Comparison of ENCODE assay signal across 1 cellular context in the genomic region with DNA sequence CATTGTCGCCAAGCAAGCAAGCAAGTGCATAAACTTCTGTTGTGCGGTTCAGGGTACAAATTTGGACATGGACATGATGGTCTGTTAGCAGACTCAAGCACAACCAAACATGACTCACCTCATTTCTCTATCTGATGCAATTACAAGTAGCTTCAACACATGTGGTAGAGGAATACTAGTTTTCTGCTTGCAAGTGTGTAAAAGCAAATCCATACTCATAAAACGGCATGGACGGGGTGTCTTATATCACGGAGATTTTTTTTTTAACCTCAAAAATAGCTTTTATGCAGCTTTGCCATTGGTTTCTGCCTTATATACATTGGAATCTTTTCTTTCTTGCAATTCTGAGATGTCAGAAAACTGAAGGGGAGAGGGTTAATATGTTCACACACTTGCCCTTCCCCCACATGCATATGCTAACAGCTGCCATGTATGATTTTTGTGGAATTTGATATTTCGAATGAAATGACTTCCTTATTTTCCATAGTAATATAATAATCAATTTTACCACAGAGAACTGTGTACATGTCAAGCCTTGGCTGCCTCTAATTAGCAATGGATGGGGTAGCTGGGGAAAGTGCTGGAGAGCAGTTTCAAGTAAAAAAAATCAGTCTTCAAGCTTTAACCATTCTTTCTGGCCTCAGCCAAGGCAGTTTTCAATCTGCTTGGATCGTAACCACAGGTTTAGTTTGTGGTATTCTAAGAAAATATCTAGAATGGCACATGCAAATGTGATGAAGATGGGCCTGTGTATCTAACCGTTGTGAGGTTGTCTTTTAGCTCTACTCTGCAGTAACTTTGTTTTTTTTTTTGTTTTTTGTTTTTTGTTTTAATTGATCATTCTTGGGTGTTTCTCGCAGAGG.
A peak's percentile ranks its signal among the peaks of the same experiment; 100 is the strongest.
TF ChIP-seq lines count a peak whose summit lies in the region.

No MANE protein-coding gene starts in this region.

TF ChIP-seq in K562, 482 proteins besides CTCF, POLR2A, EP300 and RAD21 (continued from another document and continues in another):
- TF ChIP-seq STAT5A (IDR thresholded peaks at IDR 0.05; ENCODE audit: borderline replicate concordance, low read length) (no peak), KLF16 (IDR thresholded peaks at IDR 0.05) (no peak), EGR1 (conservative IDR thresholded peaks at IDR 0.05) (no peak), JUND (IDR thresholded peaks at IDR 0.05; ENCODE audit: borderline replicate concordance, low read depth, low read length) (peak; percentile 84), JUND (tag; IDR thresholded peaks at IDR 0.05; ENCODE audit: borderline replicate concordance, low read depth, low read length) (peak; percentile 87), ZNF766 (CRISPR knock-in tag; conservative IDR thresholded peaks at IDR 0.05) (no peak; the same call in 1 of the 2 replicates), WHSC1 (IDR thresholded peaks at IDR 0.05; ENCODE audit: low read length) (no peak), NCOA1 (IDR thresholded peaks at IDR 0.05; ENCODE audit: low read depth) (no peak), RAD51 (IDR thresholded peaks at IDR 0.05; ENCODE audit: borderline replicate concordance, low read depth) (no peak), CREM (IDR thresholded peaks at IDR 0.05; ENCODE audit: low read depth) (no peak), FOXJ3 (CRISPR knock-in tag; IDR thresholded peaks at IDR 0.05) (no peak), ZNF232 (CRISPR knock-in tag; IDR thresholded peaks at IDR 0.05) (no peak), BRCA1 (IDR thresholded peaks at IDR 0.05) (no peak), BRCA1 (CRISPR knock-in tag; IDR thresholded peaks at IDR 0.05) (no peak), TEAD4 (IDR thresholded peaks at IDR 0.05; ENCODE audit: low read length) (no peak), TEAD4 (CRISPR knock-in tag; IDR thresholded peaks at IDR 0.05; ENCODE audit: borderline replicate concordance) (no peak), BACH1 (tag; IDR thresholded peaks at IDR 0.05) (peak; percentile 68), DMBX1 (CRISPR knock-in tag; IDR thresholded peaks at IDR 0.05; ENCODE audit: borderline replicate concordance) (0 out of 2 replicates have a peak, but pooled peaks have one; percentile 30), KDM4B (IDR thresholded peaks at IDR 0.05; ENCODE audit: borderline replicate concordance in 2 of 2, low read depth in 1 of 2) (no peak), BRD9 (IDR thresholded peaks at IDR 0.05; ENCODE audit: low read depth, partially characterized antibody) (peak; percentile 50), SMARCC2 (IDR thresholded peaks at IDR 0.05; ENCODE audit: low read depth) (no peak), CBX3 (IDR thresholded peaks at IDR 0.05; ENCODE audit: borderline replicate concordance in 1 of 2, low read length in 2 of 2) (no peak), SMC3 (conservative IDR thresholded peaks at IDR 0.05; ENCODE audit: insufficient read depth, low read depth, low read length) (no peak), ARID1B (IDR thresholded peaks at IDR 0.05) (peak; percentile 8; the same call in 1 of the 2 replicates), CCAR2 (IDR thresholded peaks at IDR 0.05; ENCODE audit: low read depth, low read length) (no peak), RFX7 (CRISPR knock-in tag; IDR thresholded peaks at IDR 0.05) (no peak), ZFP36 (IDR thresholded peaks at IDR 0.05; ENCODE audit: low read depth, low read length, partially characterized antibody) (no peak), ZNF324 (CRISPR knock-in tag; IDR thresholded peaks at IDR 0.05) (no peak), ZNF224 (CRISPR knock-in tag; IDR thresholded peaks at IDR 0.05) (no peak), IFI16 (CRISPR knock-in tag; IDR thresholded peaks at IDR 0.05) (no peak), HDAC2 (IDR thresholded peaks at IDR 0.05) (no peak), NR2C2 (CRISPR knock-in tag; IDR thresholded peaks at IDR 0.05) (no peak), NR2C2 (tag; IDR thresholded peaks at IDR 0.05) (0 out of 2 replicates have a peak, but pooled peaks have one; percentile 6), LARP7 (IDR thresholded peaks at IDR 0.05) (no peak), ZNF644 (tag; IDR thresholded peaks at IDR 0.05; ENCODE audit: low read depth) (peak; percentile 39; the same call in 1 of the 2 replicates), MCM3 (IDR thresholded peaks at IDR 0.05) (no peak), PML (IDR thresholded peaks at IDR 0.05; ENCODE audit: low read length) (no peak), SLC30A9 (CRISPR knock-in tag; IDR thresholded peaks at IDR 0.05) (no peak), CBX5 (IDR thresholded peaks at IDR 0.05; ENCODE audit: borderline replicate concordance, low read depth) (no peak)
- TF ChIP-seq, protein P1, sequence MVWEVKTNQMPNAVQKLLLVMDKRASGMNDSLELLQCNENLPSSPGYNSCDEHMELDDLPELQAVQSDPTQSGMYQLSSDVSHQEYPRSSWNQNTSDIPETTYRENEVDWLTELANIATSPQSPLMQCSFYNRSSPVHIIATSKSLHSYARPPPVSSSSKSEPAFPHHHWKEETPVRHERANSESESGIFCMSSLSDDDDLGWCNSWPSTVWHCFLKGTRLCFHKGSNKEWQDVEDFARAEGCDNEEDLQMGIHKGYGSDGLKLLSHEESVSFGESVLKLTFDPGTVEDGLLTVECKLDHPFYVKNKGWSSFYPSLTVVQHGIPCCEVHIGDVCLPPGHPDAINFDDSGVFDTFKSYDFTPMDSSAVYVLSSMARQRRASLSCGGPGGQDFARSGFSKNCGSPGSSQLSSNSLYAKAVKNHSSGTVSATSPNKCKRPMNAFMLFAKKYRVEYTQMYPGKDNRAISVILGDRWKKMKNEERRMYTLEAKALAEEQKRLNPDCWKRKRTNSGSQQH (CRISPR knock-in tag; IDR thresholded peaks at IDR 0.05), result no peak
- TF ChIP-seq, protein P2, sequence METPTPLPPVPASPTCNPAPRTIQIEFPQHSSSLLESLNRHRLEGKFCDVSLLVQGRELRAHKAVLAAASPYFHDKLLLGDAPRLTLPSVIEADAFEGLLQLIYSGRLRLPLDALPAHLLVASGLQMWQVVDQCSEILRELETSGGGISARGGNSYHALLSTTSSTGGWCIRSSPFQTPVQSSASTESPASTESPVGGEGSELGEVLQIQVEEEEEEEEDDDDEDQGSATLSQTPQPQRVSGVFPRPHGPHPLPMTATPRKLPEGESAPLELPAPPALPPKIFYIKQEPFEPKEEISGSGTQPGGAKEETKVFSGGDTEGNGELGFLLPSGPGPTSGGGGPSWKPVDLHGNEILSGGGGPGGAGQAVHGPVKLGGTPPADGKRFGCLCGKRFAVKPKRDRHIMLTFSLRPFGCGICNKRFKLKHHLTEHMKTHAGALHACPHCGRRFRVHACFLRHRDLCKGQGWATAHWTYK (CRISPR knock-in tag; IDR thresholded peaks at IDR 0.05), result no peak
- TF ChIP-seq, protein P3, sequence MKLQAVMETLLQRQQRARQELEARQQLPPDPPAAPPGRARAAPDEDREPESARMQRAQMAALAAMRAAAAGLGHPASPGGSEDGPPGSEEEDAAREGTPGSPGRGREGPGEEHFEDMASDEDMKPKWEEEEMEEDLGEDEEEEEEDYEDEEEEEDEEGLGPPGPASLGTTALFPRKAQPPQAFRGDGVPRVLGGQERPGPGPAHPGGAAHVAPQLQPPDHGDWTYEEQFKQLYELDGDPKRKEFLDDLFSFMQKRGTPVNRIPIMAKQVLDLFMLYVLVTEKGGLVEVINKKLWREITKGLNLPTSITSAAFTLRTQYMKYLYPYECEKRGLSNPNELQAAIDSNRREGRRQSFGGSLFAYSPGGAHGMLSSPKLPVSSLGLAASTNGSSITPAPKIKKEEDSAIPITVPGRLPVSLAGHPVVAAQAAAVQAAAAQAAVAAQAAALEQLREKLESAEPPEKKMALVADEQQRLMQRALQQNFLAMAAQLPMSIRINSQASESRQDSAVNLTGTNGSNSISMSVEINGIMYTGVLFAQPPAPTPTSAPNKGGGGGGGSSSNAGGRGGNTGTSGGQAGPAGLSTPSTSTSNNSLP (IDR thresholded peaks at IDR 0.05; ENCODE audit: borderline replicate concordance, low read depth, low read length), result no peak
- TF ChIP-seq, protein P4, sequence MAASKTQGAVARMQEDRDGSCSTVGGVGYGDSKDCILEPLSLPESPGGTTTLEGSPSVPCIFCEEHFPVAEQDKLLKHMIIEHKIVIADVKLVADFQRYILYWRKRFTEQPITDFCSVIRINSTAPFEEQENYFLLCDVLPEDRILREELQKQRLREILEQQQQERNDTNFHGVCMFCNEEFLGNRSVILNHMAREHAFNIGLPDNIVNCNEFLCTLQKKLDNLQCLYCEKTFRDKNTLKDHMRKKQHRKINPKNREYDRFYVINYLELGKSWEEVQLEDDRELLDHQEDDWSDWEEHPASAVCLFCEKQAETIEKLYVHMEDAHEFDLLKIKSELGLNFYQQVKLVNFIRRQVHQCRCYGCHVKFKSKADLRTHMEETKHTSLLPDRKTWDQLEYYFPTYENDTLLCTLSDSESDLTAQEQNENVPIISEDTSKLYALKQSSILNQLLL (CRISPR knock-in tag; IDR thresholded peaks at IDR 0.05; ENCODE audit: borderline replicate concordance), result no peak
- TF ChIP-seq, protein P5, sequence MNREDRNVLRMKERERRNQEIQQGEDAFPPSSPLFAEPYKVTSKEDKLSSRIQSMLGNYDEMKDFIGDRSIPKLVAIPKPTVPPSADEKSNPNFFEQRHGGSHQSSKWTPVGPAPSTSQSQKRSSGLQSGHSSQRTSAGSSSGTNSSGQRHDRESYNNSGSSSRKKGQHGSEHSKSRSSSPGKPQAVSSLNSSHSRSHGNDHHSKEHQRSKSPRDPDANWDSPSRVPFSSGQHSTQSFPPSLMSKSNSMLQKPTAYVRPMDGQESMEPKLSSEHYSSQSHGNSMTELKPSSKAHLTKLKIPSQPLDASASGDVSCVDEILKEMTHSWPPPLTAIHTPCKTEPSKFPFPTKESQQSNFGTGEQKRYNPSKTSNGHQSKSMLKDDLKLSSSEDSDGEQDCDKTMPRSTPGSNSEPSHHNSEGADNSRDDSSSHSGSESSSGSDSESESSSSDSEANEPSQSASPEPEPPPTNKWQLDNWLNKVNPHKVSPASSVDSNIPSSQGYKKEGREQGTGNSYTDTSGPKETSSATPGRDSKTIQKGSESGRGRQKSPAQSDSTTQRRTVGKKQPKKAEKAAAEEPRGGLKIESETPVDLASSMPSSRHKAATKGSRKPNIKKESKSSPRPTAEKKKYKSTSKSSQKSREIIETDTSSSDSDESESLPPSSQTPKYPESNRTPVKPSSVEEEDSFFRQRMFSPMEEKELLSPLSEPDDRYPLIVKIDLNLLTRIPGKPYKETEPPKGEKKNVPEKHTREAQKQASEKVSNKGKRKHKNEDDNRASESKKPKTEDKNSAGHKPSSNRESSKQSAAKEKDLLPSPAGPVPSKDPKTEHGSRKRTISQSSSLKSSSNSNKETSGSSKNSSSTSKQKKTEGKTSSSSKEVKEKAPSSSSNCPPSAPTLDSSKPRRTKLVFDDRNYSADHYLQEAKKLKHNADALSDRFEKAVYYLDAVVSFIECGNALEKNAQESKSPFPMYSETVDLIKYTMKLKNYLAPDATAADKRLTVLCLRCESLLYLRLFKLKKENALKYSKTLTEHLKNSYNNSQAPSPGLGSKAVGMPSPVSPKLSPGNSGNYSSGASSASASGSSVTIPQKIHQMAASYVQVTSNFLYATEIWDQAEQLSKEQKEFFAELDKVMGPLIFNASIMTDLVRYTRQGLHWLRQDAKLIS (CRISPR knock-in tag; IDR thresholded peaks at IDR 0.05), result no peak
- TF ChIP-seq, protein P6, sequence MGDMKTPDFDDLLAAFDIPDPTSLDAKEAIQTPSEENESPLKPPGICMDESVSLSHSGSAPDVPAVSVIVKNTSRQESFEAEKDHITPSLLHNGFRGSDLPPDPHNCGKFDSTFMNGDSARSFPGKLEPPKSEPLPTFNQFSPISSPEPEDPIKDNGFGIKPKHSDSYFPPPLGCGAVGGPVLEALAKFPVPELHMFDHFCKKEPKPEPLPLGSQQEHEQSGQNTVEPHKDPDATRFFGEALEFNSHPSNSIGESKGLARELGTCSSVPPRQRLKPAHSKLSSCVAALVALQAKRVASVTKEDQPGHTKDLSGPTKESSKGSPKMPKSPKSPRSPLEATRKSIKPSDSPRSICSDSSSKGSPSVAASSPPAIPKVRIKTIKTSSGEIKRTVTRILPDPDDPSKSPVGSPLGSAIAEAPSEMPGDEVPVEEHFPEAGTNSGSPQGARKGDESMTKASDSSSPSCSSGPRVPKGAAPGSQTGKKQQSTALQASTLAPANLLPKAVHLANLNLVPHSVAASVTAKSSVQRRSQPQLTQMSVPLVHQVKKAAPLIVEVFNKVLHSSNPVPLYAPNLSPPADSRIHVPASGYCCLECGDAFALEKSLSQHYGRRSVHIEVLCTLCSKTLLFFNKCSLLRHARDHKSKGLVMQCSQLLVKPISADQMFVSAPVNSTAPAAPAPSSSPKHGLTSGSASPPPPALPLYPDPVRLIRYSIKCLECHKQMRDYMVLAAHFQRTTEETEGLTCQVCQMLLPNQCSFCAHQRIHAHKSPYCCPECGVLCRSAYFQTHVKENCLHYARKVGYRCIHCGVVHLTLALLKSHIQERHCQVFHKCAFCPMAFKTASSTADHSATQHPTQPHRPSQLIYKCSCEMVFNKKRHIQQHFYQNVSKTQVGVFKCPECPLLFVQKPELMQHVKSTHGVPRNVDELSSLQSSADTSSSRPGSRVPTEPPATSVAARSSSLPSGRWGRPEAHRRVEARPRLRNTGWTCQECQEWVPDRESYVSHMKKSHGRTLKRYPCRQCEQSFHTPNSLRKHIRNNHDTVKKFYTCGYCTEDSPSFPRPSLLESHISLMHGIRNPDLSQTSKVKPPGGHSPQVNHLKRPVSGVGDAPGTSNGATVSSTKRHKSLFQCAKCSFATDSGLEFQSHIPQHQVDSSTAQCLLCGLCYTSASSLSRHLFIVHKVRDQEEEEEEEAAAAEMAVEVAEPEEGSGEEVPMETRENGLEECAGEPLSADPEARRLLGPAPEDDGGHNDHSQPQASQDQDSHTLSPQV (IDR thresholded peaks at IDR 0.05), result peak; percentile 70
- TF ChIP-seq, protein P7, sequence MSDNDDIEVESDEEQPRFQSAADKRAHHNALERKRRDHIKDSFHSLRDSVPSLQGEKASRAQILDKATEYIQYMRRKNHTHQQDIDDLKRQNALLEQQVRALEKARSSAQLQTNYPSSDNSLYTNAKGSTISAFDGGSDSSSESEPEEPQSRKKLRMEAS (CRISPR knock-in tag; IDR thresholded peaks at IDR 0.05), result no peak
- TF ChIP-seq, protein P8, sequence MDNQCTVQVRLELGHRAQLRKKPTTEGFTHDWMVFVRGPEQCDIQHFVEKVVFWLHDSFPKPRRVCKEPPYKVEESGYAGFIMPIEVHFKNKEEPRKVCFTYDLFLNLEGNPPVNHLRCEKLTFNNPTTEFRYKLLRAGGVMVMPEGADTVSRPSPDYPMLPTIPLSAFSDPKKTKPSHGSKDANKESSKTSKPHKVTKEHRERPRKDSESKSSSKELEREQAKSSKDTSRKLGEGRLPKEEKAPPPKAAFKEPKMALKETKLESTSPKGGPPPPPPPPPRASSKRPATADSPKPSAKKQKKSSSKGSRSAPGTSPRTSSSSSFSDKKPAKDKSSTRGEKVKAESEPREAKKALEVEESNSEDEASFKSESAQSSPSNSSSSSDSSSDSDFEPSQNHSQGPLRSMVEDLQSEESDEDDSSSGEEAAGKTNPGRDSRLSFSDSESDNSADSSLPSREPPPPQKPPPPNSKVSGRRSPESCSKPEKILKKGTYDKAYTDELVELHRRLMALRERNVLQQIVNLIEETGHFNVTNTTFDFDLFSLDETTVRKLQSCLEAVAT (IDR thresholded peaks at IDR 0.05), result no peak
- TF ChIP-seq, protein P9, sequence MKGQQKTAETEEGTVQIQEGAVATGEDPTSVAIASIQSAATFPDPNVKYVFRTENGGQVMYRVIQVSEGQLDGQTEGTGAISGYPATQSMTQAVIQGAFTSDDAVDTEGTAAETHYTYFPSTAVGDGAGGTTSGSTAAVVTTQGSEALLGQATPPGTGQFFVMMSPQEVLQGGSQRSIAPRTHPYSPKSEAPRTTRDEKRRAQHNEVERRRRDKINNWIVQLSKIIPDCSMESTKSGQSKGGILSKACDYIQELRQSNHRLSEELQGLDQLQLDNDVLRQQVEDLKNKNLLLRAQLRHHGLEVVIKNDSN (CRISPR knock-in tag; IDR thresholded peaks at IDR 0.05), result no peak
